18 cellular contexts compared by ENCODE assay signal in the genomic region with DNA sequence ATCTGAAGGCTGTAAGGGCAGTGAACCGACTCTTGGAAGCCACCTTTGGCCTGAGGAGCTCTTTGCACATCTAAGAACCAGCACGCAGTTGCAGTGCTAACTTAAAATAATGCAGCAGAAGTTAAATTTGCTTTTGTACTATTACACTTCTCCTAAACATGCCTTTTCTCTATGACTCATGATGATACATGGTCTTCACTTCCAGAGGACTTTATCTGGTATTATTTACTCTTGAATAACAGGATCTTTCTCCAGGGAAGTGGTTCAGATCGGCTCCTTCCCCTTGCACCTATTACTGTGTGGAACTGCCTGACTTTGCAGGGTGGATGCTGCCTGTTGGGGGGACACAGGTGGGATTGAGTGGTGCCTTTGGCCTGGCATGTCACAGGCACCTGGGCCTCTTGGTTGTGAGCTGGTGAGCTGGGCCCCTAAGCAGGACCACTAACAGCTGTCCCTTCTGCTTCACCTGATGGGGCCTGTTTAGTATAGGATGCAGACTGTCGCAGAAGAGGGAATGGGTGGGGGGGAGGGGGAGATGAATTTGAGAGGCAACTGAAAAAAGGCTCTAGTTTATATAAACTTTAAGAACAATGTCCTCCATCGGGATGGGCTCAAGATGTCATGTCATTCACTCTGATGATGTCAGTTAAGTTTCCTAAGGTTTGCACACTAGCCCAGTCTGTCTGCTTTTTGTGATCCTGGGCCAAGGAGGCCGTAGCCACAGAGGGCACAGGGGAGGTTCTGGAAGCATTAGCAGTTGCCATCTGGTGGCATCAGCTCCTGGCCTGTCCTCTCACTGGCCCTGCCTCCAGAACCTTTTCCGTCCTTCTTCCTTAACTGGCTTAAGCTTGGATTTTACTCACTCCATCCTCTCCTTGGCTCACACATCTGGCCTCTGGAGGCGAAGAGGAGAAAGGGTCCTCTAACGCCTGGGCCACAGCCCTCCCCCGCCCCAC. TPM values are rescaled to one million over a fixed set of nuclear protein-coding genes. Genes with fewer than 3 reads are reported as not detected.
DNase-seq lines count a peak whose midpoint lies in the region; ATAC-seq, FAIRE-seq and TF ChIP-seq lines count a peak whose summit lies in the region.
"Had no signal": no experiment of that assay in that cellular context is flagged by ENCODE, and none has a peak within 500 bp of the region (broad histone marks: within the 10 kb centered on the region; RNA-seq: fewer than 3 reads in every experiment).

No MANE protein-coding gene starts in this region.

- TF ChIP-seq POLR2A in prostate gland (IDR thresholded peaks at IDR 0.05), result no peak

- no peak overlapping the region for H3K4me3 Mint-ChIP-seq in effector memory CD8-positive, alpha-beta T cell
- H3K4me3 Mint-ChIP-seq: GM23338 had no signal

- no peak for ATAC-seq in effector memory CD8-positive, alpha-beta T cell (replicated peaks)
- ATAC-seq: GM23338, Panc1 had no signal

- no peaks in the 10 kb centered on the region for H3K4me1 ChIP-seq in prostate gland (replicated peaks)
- H3K4me1 ChIP-seq: testis had no signal

- no peaks in the 10 kb centered on the region for H3K9me3 ChIP-seq in prostate gland
- H3K9me3 ChIP-seq: testis had no signal

- peaks cover 13% of the 10 kb centered on the region for H3K36me3 Mint-ChIP-seq in effector memory CD8-positive, alpha-beta T cell (ENCODE audit: insufficient read depth)

- no peak for TF ChIP-seq CTCF in prostate gland (IDR thresholded peaks at IDR 0.05)

- intact Hi-C loops in prostate gland (cut with DNase I), result no loop called here

- no peaks in the 10 kb centered on the region for H3K27me3 ChIP-seq in prostate gland (replicated peaks; ENCODE audit: insufficient read depth)
- H3K27me3 ChIP-seq: testis had no signal

- WGBS in prostate gland, result 88% methylated on average over 9 of the region's 10 CpGs

- H3K36me3 ChIP-seq in prostate gland, result no peaks in the 10 kb centered on the region

- in situ Hi-C loops in G401 (cut with HindIII; ENCODE audit: low sequenced_read_pairs), result no loop called here

- no peak overlapping the region for H3K27ac ChIP-seq in prostate gland
- H3K27ac ChIP-seq: testis, WERI-Rb-1 had no signal

- H3K27me3 Mint-ChIP-seq in effector memory CD8-positive, alpha-beta T cell, result no peaks in the 10 kb centered on the region

- no peaks in the 10 kb centered on the region for H3K4me1 Mint-ChIP-seq in effector memory CD8-positive, alpha-beta T cell (ENCODE audit: low read depth in 2 of 2)
- H3K4me1 Mint-ChIP-seq: GM23338 had no signal

- H3K9me3 Mint-ChIP-seq in effector memory CD8-positive, alpha-beta T cell, result no peaks in the 10 kb centered on the region

- no peak overlapping the region for H3K4me3 ChIP-seq in prostate gland
- H3K4me3 ChIP-seq: GM23338, testis had no signal

- DNase-seq in G401 (ENCODE audit: low spot score), result peak; percentile 70
- DNase-seq in RCC 7860 (ENCODE audit: low spot score), result peak; percentile 11
- DNase-seq in dermis blood vessel endothelial cell, result peak; percentile 3
- peak; percentile 14 for DNase-seq in non-pigmented ciliary epithelial cell (ENCODE audit: low read depth)
- no peak for DNase-seq in effector memory CD8-positive, alpha-beta T cell
- no peak for DNase-seq in amygdala (lab: John Stamatoyannopoulos, UW)
- DNase-seq in hypothalamus (lab: John Stamatoyannopoulos, UW), result no peak
- DNase-seq in prostate gland (ENCODE audit: low spot score), result no peak
- DNase-seq: DMS53; mesendoderm; NCI-H187; NCI-H510A treated with DMSO at 0.1 percent for 48 hours; stimulated activated CD4-positive, alpha-beta T cell treated with anti-CD3 and anti-CD28 coated beads, Interleukin-1b, Interleukin-23, amount 100 ng/mL, for 48 hours; testis; WERI-Rb-1 had no signal

- H3K27ac Mint-ChIP-seq in effector memory CD8-positive, alpha-beta T cell, result no peak overlapping the region
- H3K27ac Mint-ChIP-seq: GM23338 had no signal

- FAIRE-seq in RCC 7860 (lab: Jason Lieb, UNC), result no peak
- FAIRE-seq: keratinocyte had no signal

RNA-seq across cellular contexts. Expression of a gene that starts 33.9 kb away (rescaled TPM):
- total RNA-seq in G401 (2014; rRNA removed; shearing (Covaris generic)), result not detected in 2 replicates
- total RNA-seq in dermis blood vessel endothelial cell (0.68 and 1.7 TPM in 2 replicates), prostate gland (under 1 TPM in 1 of 2 donors, not detected in 1; 0.97 TPM)

RNA-seq across cellular contexts. Expression of a gene that starts 53.8 kb away (rescaled TPM):
- 55.6 and 59.3 TPM in 2 replicates for total RNA-seq in G401 (2014; rRNA removed; shearing (Covaris generic))
- total RNA-seq in dermis blood vessel endothelial cell, result 8.0 and 12.6 TPM in 2 replicates
- 10 to 100 TPM; 11.6 to 18.8 TPM for total RNA-seq in prostate gland

Comparison
In these comparisons a context has a peak if more than half of its experiments do, and no peak if none do; other contexts are left out.
1. DNase-seq: peak in G401 (single experiment), RCC 7860 (single experiment), dermis blood vessel endothelial cell (single experiment) and non-pigmented ciliary epithelial cell (single experiment); none in effector memory CD8-positive, alpha-beta T cell (0 of 3), amygdala (0 of 56), hypothalamus (0 of 51) and prostate gland (single experiment).